Comparison of ENCODE assay signal across 21 cellular contexts in the genomic region with DNA sequence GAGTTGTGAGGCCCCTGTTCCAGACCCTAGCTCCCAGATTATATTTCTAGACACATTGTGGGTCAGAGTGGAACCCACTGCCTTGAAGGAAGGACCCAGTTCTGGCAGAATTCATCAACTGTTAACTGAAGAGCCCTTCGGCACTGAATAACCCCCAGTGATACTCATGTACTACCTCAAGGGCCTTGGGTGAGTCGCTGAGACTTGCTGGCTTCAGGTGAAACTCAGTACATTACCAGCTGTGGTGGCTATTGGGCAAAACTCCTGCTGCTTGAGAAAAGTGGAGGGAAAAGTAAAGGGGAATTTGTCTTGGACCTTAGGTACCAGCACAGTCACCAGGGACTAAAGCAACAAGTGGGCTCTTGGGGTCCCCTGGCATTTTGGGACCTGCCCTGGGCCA.
"Had no signal": no experiment of that assay in that cellular context is flagged by ENCODE, and none has a peak within 500 bp of the region (broad histone marks: within the 10 kb centered on the region; RNA-seq: fewer than 3 reads in every experiment).

No MANE protein-coding gene starts in this region.

- H3K4me3 ChIP-seq: esophagus squamous epithelium, lower lobe of right lung, mucosa of descending colon, psoas muscle, sigmoid colon, spleen, testis, tibial artery had no signal

- H3K36me3 ChIP-seq: esophagus squamous epithelium, lower lobe of right lung, neutrophil, sigmoid colon, spleen, tibial artery had no signal

- ATAC-seq: left ventricle myocardium superior; lower lobe of right lung; mucosa of descending colon; natural killer cell treated with Interleukin-12 subunit alpha and Interleukin-12 subunit beta and Interleukin-15 and Interleukin-18, amount 100 ng/mL, for 72 hours; psoas muscle; right cardiac atrium; stimulated activated memory B cell treated with anti-CD40 and anti-IgM and Interleukin-4, amounts not matched to agents 10 μg/mL and 1 μg/mL and 100 μg/mL, for 72 hours; stimulated activated naive CD8-positive, alpha-beta T cell treated with anti-CD3 and anti-CD28 coated beads, Interleukin-15, Interleukin-2, amounts not matched to agents 100 U/mL and 50 U/mL, for 24 hours had no signal

- H3K27me3 ChIP-seq: esophagus squamous epithelium, neutrophil, sigmoid colon, spleen, testis, tibial artery had no signal

- H2AFZ ChIP-seq: parathyroid adenoma had no signal

- H3K9me3 ChIP-seq: esophagus squamous epithelium, mucosa of descending colon, neutrophil, psoas muscle, sigmoid colon, testis, tibial artery had no signal

- H3K27ac ChIP-seq: esophagus squamous epithelium, lower lobe of right lung, neutrophil, parathyroid adenoma, psoas muscle, sigmoid colon, spleen, testis, tibial artery had no signal

- DNase-seq: effector CD8-positive, alpha-beta T cell; endodermal cell; erythroblast; esophagus squamous epithelium; left ventricle myocardium superior; lower lobe of right lung; mucosa of descending colon; naive B cell; psoas muscle; right cardiac atrium; sigmoid colon; spleen; stimulated activated CD4-positive, alpha-beta T cell treated with anti-CD3 and anti-CD28 coated beads, Interleukin-4, amount 100 ng/mL, for 4 hours; stimulated activated naive CD8-positive, alpha-beta T cell treated with anti-CD3 and anti-CD28 coated beads, Interleukin-15, Interleukin-2, amounts not matched to agents 100 U/mL and 50 U/mL, for 24 hours; substantia nigra; testis; tibial artery had no signal

- H3K79me2 ChIP-seq: parathyroid adenoma had no signal

- H3K4me1 ChIP-seq: esophagus squamous epithelium, lower lobe of right lung, parathyroid adenoma, psoas muscle, sigmoid colon, spleen, testis, tibial artery had no signal

- H3K9ac ChIP-seq: parathyroid adenoma had no signal
